Comparison of ENCODE assay signal across 28 cellular contexts in the genomic region with DNA sequence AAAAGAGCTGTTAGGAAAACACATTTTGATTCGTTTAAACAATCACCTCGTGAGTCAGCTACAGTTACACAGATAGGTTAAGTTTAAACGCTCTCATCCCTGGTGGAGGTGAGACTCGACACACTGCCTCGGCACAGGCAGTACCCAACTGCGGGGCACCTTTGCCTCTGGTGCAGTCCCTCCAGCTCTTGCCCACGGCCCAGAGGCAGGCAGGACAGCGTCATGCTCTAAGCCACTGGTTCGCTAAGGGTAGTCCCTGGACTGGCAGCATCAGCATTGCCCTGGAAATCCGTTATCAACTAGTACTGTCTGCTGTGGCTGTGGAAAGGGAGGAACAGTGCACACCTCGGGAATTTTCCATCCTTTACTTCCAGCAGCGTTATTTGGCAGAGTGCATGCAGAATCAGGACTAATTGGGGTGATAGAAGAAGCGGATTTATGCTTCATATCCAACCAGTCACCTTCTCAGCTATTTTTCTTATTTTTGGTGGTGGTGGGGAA. TPM values are rescaled to one million over a fixed set of nuclear protein-coding genes. Genes with fewer than 3 reads are reported as not detected.
"Had no signal": no experiment of that assay in that cellular context is flagged by ENCODE, and none has a peak within 500 bp of the region (broad histone marks: within the 10 kb centered on the region; RNA-seq: fewer than 3 reads in every experiment).

No MANE protein-coding gene starts in this region.

- H3K4me3 Mint-ChIP-seq: naive B cell; nephron progenitor cell; stimulated activated memory B cell treated with anti-CD40 and anti-IgM and Interleukin-4, amounts not matched to agents 10 μg/mL and 1 μg/mL and 100 μg/mL, for 72 hours; stimulated activated naive CD8-positive, alpha-beta T cell treated with anti-CD3 and anti-CD28 coated beads, Interleukin-15, Interleukin-2, amounts not matched to agents 100 ng/mL and 50 ng/mL, for 24 hours had no signal

- FAIRE-seq: endometrium, frontal cortex had no signal

- H3K79me2 ChIP-seq: parathyroid adenoma had no signal

- H3K4me3 ChIP-seq: heart left ventricle, lung, psoas muscle, right lobe of liver, spleen, tibial artery, upper lobe of left lung, uterus had no signal

- H3K4me1 ChIP-seq: parathyroid adenoma, psoas muscle, right lobe of liver, tibial artery, uterus had no signal

- H3K9me3 Mint-ChIP-seq: naive B cell; stimulated activated memory B cell treated with anti-CD40 and anti-IgM and Interleukin-4, amounts not matched to agents 10 μg/mL and 1 μg/mL and 100 μg/mL, for 72 hours; stimulated activated naive CD8-positive, alpha-beta T cell treated with anti-CD3 and anti-CD28 coated beads, Interleukin-15, Interleukin-2, amounts not matched to agents 100 ng/mL and 50 ng/mL, for 24 hours had no signal

- H3K27ac ChIP-seq: heart left ventricle, parathyroid adenoma, psoas muscle, right lobe of liver, spleen, tibial artery, upper lobe of left lung, uterus had no signal

- H2AFZ ChIP-seq: parathyroid adenoma had no signal

- H3K27me3 ChIP-seq: right lobe of liver, upper lobe of left lung, uterus had no signal

- H3K9me3 ChIP-seq: heart left ventricle, psoas muscle, right lobe of liver, spleen, tibial artery, upper lobe of left lung, uterus had no signal

- DNase-seq: effector CD8-positive, alpha-beta T cell; heart left ventricle; hippocampal formation; left colon; left ventricle myocardium superior; mesenchymal stem cell; naive B cell; nephron progenitor cell; psoas muscle; retina; right lobe of liver; spleen; stimulated activated CD4-positive, alpha-beta T cell treated with anti-CD3 and anti-CD28 coated beads, Interleukin-15, amount 100 ng/mL, for 24 hours; stimulated activated CD4-positive, alpha-beta T cell treated with anti-CD3 and anti-CD28 coated beads, Interleukin-1b, Interleukin-23, amount 100 ng/mL, for 48 hours; stimulated activated CD4-positive, alpha-beta T cell treated with anti-CD3 and anti-CD28 coated beads, Interleukin-4, amount 100 ng/mL, for 24 hours; tibial artery; upper lobe of left lung; uterus had no signal

- H3K27ac Mint-ChIP-seq: naive B cell; nephron progenitor cell; stimulated activated memory B cell treated with anti-CD40 and anti-IgM and Interleukin-4, amounts not matched to agents 10 μg/mL and 1 μg/mL and 100 μg/mL, for 72 hours; stimulated activated naive CD8-positive, alpha-beta T cell treated with anti-CD3 and anti-CD28 coated beads, Interleukin-15, Interleukin-2, amounts not matched to agents 100 ng/mL and 50 ng/mL, for 24 hours had no signal

- H3K9ac ChIP-seq: parathyroid adenoma had no signal

- ATAC-seq: esophagus mucosa; heart left ventricle; left colon; left ventricle myocardium superior; psoas muscle; right lobe of liver; stimulated activated memory B cell treated with anti-CD40 and anti-IgM and Interleukin-4, amounts not matched to agents 10 μg/mL and 1 μg/mL and 100 μg/mL, for 72 hours had no signal

- H3K36me3 Mint-ChIP-seq: naive B cell; stimulated activated memory B cell treated with anti-CD40 and anti-IgM and Interleukin-4, amounts not matched to agents 10 μg/mL and 1 μg/mL and 100 μg/mL, for 72 hours had no signal

- H3K27me3 Mint-ChIP-seq: stimulated activated memory B cell treated with anti-CD40 and anti-IgM and Interleukin-4, amounts not matched to agents 10 μg/mL and 1 μg/mL and 100 μg/mL, for 72 hours; stimulated activated naive CD8-positive, alpha-beta T cell treated with anti-CD3 and anti-CD28 coated beads, Interleukin-15, Interleukin-2, amounts not matched to agents 100 ng/mL and 50 ng/mL, for 24 hours had no signal

- H3K36me3 ChIP-seq: heart left ventricle, right lobe of liver, spleen, tibial artery, upper lobe of left lung, uterus had no signal

RNA-seq across cellular contexts. Expression of a gene that starts 3.7 kb away (rescaled TPM):
- total RNA-seq: dermis microvascular lymphatic vessel endothelial cell, fibroblast of lung, kidney epithelial cell had no signal
